ENCODE assay signal across 21 cellular contexts in the genomic region with DNA sequence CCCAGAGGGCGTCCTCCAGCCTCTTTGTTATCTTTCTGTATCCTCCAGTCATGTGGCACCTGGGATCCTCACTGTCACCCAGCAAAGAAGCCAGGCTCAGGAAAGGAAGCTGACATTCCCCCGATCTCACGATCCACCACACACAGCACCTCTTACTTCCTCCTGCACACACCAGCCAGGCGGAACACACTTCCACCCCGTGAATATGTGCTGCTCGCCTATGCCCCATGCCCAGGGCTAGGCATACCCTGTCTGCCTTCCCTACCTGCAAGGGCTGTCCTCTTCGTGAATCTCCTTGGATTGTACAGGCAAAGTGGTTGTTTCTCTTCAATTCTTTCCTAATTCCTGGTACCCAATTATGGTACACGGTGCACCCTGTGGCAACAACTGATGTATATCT.
"Had no signal": no experiment of that assay in that cellular context is flagged by ENCODE, and none has a peak within 500 bp of the region (broad histone marks: within the 10 kb centered on the region; RNA-seq: fewer than 3 reads in every experiment).

No MANE protein-coding gene starts in this region.

- H3K27me3 Mint-ChIP-seq: brain had no signal

- H3K9me3 Mint-ChIP-seq: activated naive CD4-positive, alpha-beta T cell treated with anti-CD3 and anti-CD28 coated beads, Interleukin-2, amount 50 U/mL, for 24 hours had no signal

- H3K4me3 ChIP-seq: dorsolateral prefrontal cortex, esophagus muscularis mucosa, right lobe of liver, testis had no signal

- H3K36me3 Mint-ChIP-seq: activated naive CD4-positive, alpha-beta T cell treated with anti-CD3 and anti-CD28 coated beads, Interleukin-2, amount 50 U/mL, for 24 hours had no signal

- H3K4me1 ChIP-seq: right lobe of liver had no signal

- H3K9me3 ChIP-seq: esophagus muscularis mucosa, right lobe of liver, testis had no signal

- ATAC-seq: effector memory CD8-positive, alpha-beta T cell; left ventricle myocardium superior; right lobe of liver had no signal

- H3K27ac ChIP-seq: dorsolateral prefrontal cortex, esophagus muscularis mucosa, parathyroid adenoma, right lobe of liver, testis had no signal

- H2AFZ ChIP-seq: parathyroid adenoma had no signal

- H3K4me1 Mint-ChIP-seq: activated naive CD4-positive, alpha-beta T cell treated with anti-CD3 and anti-CD28 coated beads, Interleukin-2, amount 50 U/mL, for 24 hours; central memory CD8-positive, alpha-beta T cell had no signal

- H3K27ac Mint-ChIP-seq: activated naive CD4-positive, alpha-beta T cell treated with anti-CD3 and anti-CD28 coated beads, Interleukin-2, amount 50 U/mL, for 24 hours; effector memory CD8-positive, alpha-beta T cell had no signal

- H3K27me3 ChIP-seq: esophagus muscularis mucosa, right lobe of liver, testis had no signal

- H3K4me3 Mint-ChIP-seq: activated naive CD4-positive, alpha-beta T cell treated with anti-CD3 and anti-CD28 coated beads, Interleukin-2, amount 50 U/mL, for 24 hours; brain; central memory CD8-positive, alpha-beta T cell; effector memory CD8-positive, alpha-beta T cell had no signal

- DNase-seq: activated gamma-delta T cell treated with Interleukin-2 at 50 U/mL for 16 hours; activated T-cell treated with anti-CD3 and anti-CD28 coated beads, Interleukin-2, amount 50 U/mL, for 48 hours; anterior cingulate cortex; effector memory CD8-positive, alpha-beta T cell; hypothalamus; left ventricle myocardium superior; mammary epithelial cell; nucleus accumbens; small intestine; stimulated activated CD4-positive, alpha-beta T cell treated with anti-CD3 and anti-CD28 coated beads, Interleukin-15, amount 100 ng/mL, for 24 hours; stimulated activated naive CD4-positive, alpha-beta T cell; T-helper 1 cell; testis; trophoblast cell had no signal
